Comparison of ENCODE assay signal across 1 cellular context in the genomic region with DNA sequence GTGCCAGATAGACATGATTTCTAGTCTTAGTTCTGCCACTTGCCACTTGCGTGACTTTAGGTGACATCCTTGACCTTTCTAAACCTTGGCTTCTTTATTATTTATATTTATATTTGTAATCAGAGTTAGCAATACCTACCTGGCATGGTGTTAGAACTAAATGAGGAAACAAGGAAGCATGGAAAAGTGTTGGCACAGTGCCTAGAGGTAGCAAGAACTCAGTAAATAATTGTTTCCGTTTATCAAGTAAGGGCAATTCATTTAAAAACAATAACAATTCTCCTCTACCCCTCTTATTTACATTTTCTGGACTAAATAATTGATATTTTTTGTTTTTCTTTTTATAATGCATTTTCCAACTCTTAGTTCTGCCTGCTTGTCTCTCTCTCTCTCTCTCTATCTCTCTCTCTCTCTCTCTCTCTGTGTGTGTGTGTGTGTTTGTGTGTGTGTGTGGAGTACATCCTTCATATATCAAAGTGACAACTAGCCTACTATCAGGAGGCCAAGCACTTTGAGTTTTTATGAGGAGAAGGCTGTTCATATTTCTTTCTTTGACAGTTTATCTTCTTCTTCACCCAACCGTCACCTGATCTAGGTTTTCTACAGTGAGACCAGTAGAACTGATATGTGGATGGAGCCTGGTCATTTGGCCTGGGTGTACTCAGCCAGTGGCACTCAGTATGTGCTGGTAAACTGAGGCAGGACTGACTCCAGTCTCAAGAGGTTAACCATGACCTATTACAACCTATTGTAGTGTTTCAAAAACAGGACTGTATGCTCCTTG.
TF ChIP-seq lines count a peak whose summit lies in the region.

No MANE protein-coding gene starts in this region.

TF ChIP-seq in K562, 482 proteins besides CTCF, POLR2A, EP300 and RAD21 (continued from another document and continues in another):
- TF ChIP-seq CUX1 (CRISPR knock-in tag; IDR thresholded peaks at IDR 0.05) = no peak
- TF ChIP-seq NR2C2 (CRISPR knock-in tag; IDR thresholded peaks at IDR 0.05) = no peak
- TF ChIP-seq NR2C2 (tag; IDR thresholded peaks at IDR 0.05) = 0 out of 2 replicates have a peak, but pooled peaks have one; percentile 11
- no peak for TF ChIP-seq MEF2D (tag; conservative IDR thresholded peaks at IDR 0.05; ENCODE audit: low read depth)
- TF ChIP-seq ASH1L (IDR thresholded peaks at IDR 0.05; ENCODE audit: borderline replicate concordance, low read depth, partially characterized antibody) = no peak
- TF ChIP-seq PHF20 (IDR thresholded peaks at IDR 0.05; ENCODE audit: partially characterized antibody) = no peak
- TF ChIP-seq EWSR1 (IDR thresholded peaks at IDR 0.05; ENCODE audit: borderline replicate concordance, low read depth, partially characterized antibody) = no peak
- peak; percentile 71 for TF ChIP-seq BHLHE40 (IDR thresholded peaks at IDR 0.05; ENCODE audit: low read length)
- no peak for TF ChIP-seq TCF7 (IDR thresholded peaks at IDR 0.05; ENCODE audit: borderline replicate concordance)
- no peak for TF ChIP-seq ZNF354B (CRISPR knock-in tag; IDR thresholded peaks at IDR 0.05)
- no peak for TF ChIP-seq SRSF7 (optimal IDR thresholded peaks at IDR 0.05; ENCODE audit: low read depth, low read length)
- TF ChIP-seq SMAD3 (CRISPR knock-in tag; conservative IDR thresholded peaks at IDR 0.05) = no peak
- no peak for TF ChIP-seq ATF1 (CRISPR knock-in tag; IDR thresholded peaks at IDR 0.05)
- peak; percentile 42 for TF ChIP-seq ATF1 (tag; IDR thresholded peaks at IDR 0.05)
- TF ChIP-seq, protein P1, sequence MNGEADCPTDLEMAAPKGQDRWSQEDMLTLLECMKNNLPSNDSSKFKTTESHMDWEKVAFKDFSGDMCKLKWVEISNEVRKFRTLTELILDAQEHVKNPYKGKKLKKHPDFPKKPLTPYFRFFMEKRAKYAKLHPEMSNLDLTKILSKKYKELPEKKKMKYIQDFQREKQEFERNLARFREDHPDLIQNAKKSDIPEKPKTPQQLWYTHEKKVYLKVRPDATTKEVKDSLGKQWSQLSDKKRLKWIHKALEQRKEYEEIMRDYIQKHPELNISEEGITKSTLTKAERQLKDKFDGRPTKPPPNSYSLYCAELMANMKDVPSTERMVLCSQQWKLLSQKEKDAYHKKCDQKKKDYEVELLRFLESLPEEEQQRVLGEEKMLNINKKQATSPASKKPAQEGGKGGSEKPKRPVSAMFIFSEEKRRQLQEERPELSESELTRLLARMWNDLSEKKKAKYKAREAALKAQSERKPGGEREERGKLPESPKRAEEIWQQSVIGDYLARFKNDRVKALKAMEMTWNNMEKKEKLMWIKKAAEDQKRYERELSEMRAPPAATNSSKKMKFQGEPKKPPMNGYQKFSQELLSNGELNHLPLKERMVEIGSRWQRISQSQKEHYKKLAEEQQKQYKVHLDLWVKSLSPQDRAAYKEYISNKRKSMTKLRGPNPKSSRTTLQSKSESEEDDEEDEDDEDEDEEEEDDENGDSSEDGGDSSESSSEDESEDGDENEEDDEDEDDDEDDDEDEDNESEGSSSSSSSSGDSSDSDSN (IDR thresholded peaks at IDR 0.05; ENCODE audit: borderline replicate concordance in 1 of 2, low read depth in 2 of 2, low read length in 2 of 2) = no peak
- TF ChIP-seq ZNF140 (CRISPR knock-in tag; IDR thresholded peaks at IDR 0.05) = no peak
- no peak for TF ChIP-seq NFXL1 (CRISPR knock-in tag; IDR thresholded peaks at IDR 0.05)
- TF ChIP-seq NR3C1 (CRISPR knock-in tag; IDR thresholded peaks at IDR 0.05) = no peak
- no peak; the same call in 1 of the 2 replicates for TF ChIP-seq RAD51 (IDR thresholded peaks at IDR 0.05; ENCODE audit: borderline replicate concordance, low read depth)
- TF ChIP-seq, protein P2, sequence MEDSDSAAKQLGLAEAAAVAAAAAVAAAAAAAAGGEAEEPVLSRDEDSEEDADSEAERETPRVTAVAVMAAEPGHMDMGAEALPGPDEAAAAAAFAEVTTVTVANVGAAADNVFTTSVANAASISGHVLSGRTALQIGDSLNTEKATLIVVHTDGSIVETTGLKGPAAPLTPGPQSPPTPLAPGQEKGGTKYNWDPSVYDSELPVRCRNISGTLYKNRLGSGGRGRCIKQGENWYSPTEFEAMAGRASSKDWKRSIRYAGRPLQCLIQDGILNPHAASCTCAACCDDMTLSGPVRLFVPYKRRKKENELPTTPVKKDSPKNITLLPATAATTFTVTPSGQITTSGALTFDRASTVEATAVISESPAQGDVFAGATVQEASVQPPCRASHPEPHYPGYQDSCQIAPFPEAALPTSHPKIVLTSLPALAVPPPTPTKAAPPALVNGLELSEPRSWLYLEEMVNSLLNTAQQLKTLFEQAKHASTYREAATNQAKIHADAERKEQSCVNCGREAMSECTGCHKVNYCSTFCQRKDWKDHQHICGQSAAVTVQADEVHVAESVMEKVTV (CRISPR knock-in tag; IDR thresholded peaks at IDR 0.05) = no peak
- TF ChIP-seq, protein P3, sequence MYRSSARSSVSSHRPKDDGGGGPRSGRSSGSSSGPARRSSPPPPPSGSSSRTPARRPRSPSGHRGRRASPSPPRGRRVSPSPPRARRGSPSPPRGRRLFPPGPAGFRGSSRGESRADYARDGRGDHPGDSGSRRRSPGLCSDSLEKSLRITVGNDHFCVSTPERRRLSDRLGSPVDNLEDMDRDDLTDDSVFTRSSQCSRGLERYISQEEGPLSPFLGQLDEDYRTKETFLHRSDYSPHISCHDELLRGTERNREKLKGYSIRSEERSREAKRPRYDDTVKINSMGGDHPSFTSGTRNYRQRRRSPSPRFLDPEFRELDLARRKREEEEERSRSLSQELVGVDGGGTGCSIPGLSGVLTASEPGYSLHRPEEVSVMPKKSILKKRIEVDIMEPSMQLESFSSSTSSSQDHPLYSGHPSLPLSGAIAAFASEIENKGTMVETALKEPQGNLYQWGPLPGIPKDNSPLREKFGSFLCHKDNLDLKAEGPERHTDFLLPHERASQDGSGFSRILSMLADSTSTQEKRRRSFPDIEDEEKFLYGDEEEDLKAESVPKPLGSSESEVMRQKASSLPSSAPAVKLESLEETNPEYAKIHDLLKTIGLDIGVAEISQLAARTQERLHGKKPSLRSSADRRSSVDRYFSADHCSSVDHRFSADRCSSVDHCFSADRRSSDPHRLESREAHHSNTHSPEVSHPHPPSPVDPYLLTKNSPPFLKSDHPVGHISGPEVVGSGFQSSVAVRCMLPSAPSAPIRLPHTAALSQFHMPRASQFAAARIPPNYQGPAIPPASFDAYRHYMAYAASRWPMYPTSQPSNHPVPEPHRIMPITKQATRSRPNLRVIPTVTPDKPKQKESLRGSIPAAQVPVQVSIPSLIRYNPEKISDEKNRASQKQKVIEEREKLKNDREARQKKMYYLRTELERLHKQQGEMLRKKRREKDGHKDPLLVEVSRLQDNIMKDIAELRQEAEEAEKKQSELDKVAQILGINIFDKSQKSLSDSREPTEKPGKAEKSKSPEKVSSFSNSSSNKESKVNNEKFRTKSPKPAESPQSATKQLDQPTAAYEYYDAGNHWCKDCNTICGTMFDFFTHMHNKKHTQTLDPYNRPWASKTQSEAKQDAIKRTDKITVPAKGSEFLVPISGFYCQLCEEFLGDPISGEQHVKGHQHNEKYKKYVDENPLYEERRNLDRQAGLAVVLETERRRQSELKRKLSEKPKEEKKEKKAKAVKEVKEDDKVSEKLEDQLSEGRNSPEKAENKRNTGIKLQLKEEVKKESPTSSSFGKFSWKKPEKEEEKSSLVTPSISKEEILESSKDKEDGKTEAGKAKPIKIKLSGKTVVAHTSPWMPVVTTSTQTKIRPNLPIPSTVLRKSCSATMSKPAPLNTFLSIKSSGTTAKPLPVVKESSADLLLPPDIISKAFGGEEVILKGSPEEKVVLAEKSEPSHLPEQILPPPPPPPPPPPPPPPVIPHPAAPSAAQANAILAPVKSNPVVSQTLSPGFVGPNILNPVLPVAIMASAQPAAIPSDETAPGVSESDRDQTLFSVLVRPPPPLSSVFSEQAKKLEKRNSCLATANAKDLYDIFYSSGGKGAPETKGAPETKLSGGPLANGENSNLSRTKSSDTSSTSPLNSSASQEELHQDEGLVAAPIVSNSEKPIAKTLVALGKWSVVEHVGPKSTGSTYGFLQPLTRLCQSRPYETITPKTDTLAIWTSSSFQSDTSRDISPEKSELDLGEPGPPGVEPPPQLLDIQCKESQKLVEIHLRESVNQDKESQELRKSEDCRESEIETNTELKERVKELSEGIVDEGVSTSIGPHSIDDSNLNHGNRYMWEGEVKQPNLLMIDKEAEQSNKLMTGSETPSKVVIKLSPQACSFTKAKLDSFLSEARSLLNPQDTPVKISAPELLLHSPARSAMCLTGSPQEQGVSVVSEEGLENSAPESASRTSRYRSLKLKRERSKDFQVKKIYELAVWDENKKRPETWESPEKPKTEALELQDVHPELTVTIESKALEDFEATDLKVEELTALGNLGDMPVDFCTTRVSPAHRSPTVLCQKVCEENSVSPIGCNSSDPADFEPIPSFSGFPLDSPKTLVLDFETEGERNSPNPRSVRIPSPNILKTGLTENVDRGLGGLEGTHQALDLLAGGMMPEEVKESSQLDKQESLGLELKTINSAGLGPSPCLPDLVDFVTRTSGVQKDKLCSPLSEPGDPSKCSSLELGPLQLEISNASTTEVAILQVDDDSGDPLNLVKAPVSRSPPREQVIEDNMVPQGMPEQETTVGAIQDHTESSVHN (IDR thresholded peaks at IDR 0.05; ENCODE audit: borderline replicate concordance in 1 of 2, low read depth in 1 of 2) = peak in 1 of 2 experiments; percentile 81; a peak in 1 of 4 replicates
- TF ChIP-seq PPARD (CRISPR knock-in tag; IDR thresholded peaks at IDR 0.05) = no peak
- no peak for TF ChIP-seq PHF8 (IDR thresholded peaks at IDR 0.05; ENCODE audit: borderline replicate concordance, low read length)
- TF ChIP-seq, protein P4, sequence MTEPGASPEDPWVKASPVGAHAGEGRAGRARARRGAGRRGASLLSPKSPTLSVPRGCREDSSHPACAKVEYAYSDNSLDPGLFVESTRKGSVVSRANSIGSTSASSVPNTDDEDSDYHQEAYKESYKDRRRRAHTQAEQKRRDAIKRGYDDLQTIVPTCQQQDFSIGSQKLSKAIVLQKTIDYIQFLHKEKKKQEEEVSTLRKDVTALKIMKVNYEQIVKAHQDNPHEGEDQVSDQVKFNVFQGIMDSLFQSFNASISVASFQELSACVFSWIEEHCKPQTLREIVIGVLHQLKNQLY (CRISPR knock-in tag; conservative IDR thresholded peaks at IDR 0.05) = no peak
- TF ChIP-seq MCM3 (IDR thresholded peaks at IDR 0.05) = peak; percentile 59; the same call in 1 of the 2 replicates
- TF ChIP-seq GATAD2B (IDR thresholded peaks at IDR 0.05; ENCODE audit: borderline replicate concordance) = 0 out of 2 replicates have a peak, but pooled peaks have one; percentile 26
- TF ChIP-seq MXI1 (IDR thresholded peaks at IDR 0.05; ENCODE audit: low read depth, low read length) = no peak
- TF ChIP-seq ZNF134 (CRISPR knock-in tag; conservative IDR thresholded peaks at IDR 0.05) = no peak
- TF ChIP-seq, protein P5, sequence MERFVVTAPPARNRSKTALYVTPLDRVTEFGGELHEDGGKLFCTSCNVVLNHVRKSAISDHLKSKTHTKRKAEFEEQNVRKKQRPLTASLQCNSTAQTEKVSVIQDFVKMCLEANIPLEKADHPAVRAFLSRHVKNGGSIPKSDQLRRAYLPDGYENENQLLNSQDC (CRISPR knock-in tag; IDR thresholded peaks at IDR 0.05) = no peak
- TF ChIP-seq ATF7 (IDR thresholded peaks at IDR 0.05) = no peak
- no peak for TF ChIP-seq ZNF668 (CRISPR knock-in tag; IDR thresholded peaks at IDR 0.05)
- peak; percentile 41; the same call in 1 of the 2 replicates for TF ChIP-seq RNF2 (IDR thresholded peaks at IDR 0.05)
- no peak for TF ChIP-seq BRF1 (IDR thresholded peaks at IDR 0.05; ENCODE audit: borderline replicate concordance, extremely low read depth, insufficient read length)
- no peak for TF ChIP-seq ZNF77 (CRISPR knock-in tag; IDR thresholded peaks at IDR 0.05)
- no peak for TF ChIP-seq ZNF449 (CRISPR knock-in tag; IDR thresholded peaks at IDR 0.05)
- TF ChIP-seq RBBP5 (IDR thresholded peaks at IDR 0.05; ENCODE audit: borderline replicate concordance, insufficient read depth, low read length, poor library complexity, severe bottlenecking) = no peak
- TF ChIP-seq SMARCA4 (IDR thresholded peaks at IDR 0.05) = peak; percentile 94
- TF ChIP-seq ZNF511 (CRISPR knock-in tag; IDR thresholded peaks at IDR 0.05) = no peak
